Comparison of ENCODE assay signal across 23 cellular contexts in genomic region chr5:92629574-92629973, GRCh38.
"Had no signal": no experiment of that assay in that cellular context is flagged by ENCODE, and none has a peak within 500 bp of the region (broad histone marks: within the 10 kb centered on the region; RNA-seq: fewer than 3 reads in every experiment).

No MANE protein-coding gene starts in this region.

- H3K27me3 Mint-ChIP-seq: memory B cell; naive thymus-derived CD4-positive, alpha-beta T cell; natural killer cell treated with Interleukin-12 subunit alpha and Interleukin-12 subunit beta and Interleukin-15 and Interleukin-18, amount 100 ng/mL, for 72 hours; progenitor cell of endocrine pancreas; stimulated activated naive B cell treated with anti-CD40 and anti-IgM and Interleukin-4, amounts not matched to agents 10 μg/mL and 1 μg/mL and 100 μg/mL, for 72 hours had no signal

- H3K27ac Mint-ChIP-seq: memory B cell; naive thymus-derived CD4-positive, alpha-beta T cell; natural killer cell treated with Interleukin-12 subunit alpha and Interleukin-12 subunit beta and Interleukin-15 and Interleukin-18, amount 100 ng/mL, for 72 hours; progenitor cell of endocrine pancreas; stimulated activated naive B cell treated with anti-CD40 and anti-IgM and Interleukin-4, amounts not matched to agents 10 μg/mL and 1 μg/mL and 100 μg/mL, for 72 hours had no signal

- H3K27ac ChIP-seq: hepatocyte, left ventricle myocardium inferior, ovary, right atrium auricular region, right lobe of liver, stomach, testis, thyroid gland, transverse colon, upper lobe of right lung had no signal

- H3K27me3 ChIP-seq: hepatocyte, ovary, right atrium auricular region, right lobe of liver, stomach, testis, thyroid gland, transverse colon, upper lobe of right lung had no signal

- H3K36me3 ChIP-seq: left ventricle myocardium inferior, ovary, right atrium auricular region, right lobe of liver, stomach, thyroid gland, transverse colon, upper lobe of right lung had no signal

- H3K4me1 ChIP-seq: left ventricle myocardium inferior, right atrium auricular region, right lobe of liver, stomach, testis, thyroid gland, transverse colon, upper lobe of right lung had no signal

- H2AFZ ChIP-seq: hepatocyte had no signal

- H3K36me3 Mint-ChIP-seq: memory B cell; naive thymus-derived CD4-positive, alpha-beta T cell; stimulated activated naive B cell treated with anti-CD40 and anti-IgM and Interleukin-4, amounts not matched to agents 10 μg/mL and 1 μg/mL and 100 μg/mL, for 72 hours had no signal

- H3K79me2 ChIP-seq: hepatocyte had no signal

- ATAC-seq: mucosa of descending colon; naive thymus-derived CD4-positive, alpha-beta T cell; natural killer cell treated with Interleukin-12 subunit alpha and Interleukin-12 subunit beta and Interleukin-15 and Interleukin-18, amount 100 ng/mL, for 72 hours; right lobe of liver; stimulated activated naive B cell treated with anti-CD40 and anti-IgM and Interleukin-4, amounts not matched to agents 10 μg/mL and 1 μg/mL and 100 μg/mL, for 72 hours; stimulated activated naive CD8-positive, alpha-beta T cell treated with anti-CD3 and anti-CD28 coated beads, Interleukin-15, Interleukin-2, amounts not matched to agents 100 U/mL and 50 U/mL, for 24 hours; upper lobe of right lung had no signal

- H3K4me3 Mint-ChIP-seq: memory B cell; naive thymus-derived CD4-positive, alpha-beta T cell; natural killer cell treated with Interleukin-12 subunit alpha and Interleukin-12 subunit beta and Interleukin-15 and Interleukin-18, amount 100 ng/mL, for 72 hours; stimulated activated naive B cell treated with anti-CD40 and anti-IgM and Interleukin-4, amounts not matched to agents 10 μg/mL and 1 μg/mL and 100 μg/mL, for 72 hours had no signal

- H3K4me1 Mint-ChIP-seq: memory B cell; naive thymus-derived CD4-positive, alpha-beta T cell; stimulated activated naive B cell treated with anti-CD40 and anti-IgM and Interleukin-4, amounts not matched to agents 10 μg/mL and 1 μg/mL and 100 μg/mL, for 72 hours had no signal

- H3K4me2 ChIP-seq: hepatocyte, smooth muscle cell had no signal

- DNase-seq: islet precursor cell; left ventricle myocardium inferior; midbrain; mucosa of descending colon; naive thymus-derived CD4-positive, alpha-beta T cell; ovary; right lobe of liver; stimulated activated CD4-positive, alpha-beta T cell treated with anti-CD3 and anti-CD28 coated beads, Interleukin-2, amount 100 ng/mL, for 24 hours; stimulated activated CD4-positive, alpha-beta T cell treated with anti-CD3 and anti-CD28 coated beads, Interleukin-4, amount 100 ng/mL, for 1 hour; stimulated activated naive B cell treated with anti-CD40 and anti-IgM and Interleukin-4, amounts not matched to agents 10 μg/mL and 1 μg/mL and 100 μg/mL, for 72 hours; stimulated activated naive CD8-positive, alpha-beta T cell treated with anti-CD3 and anti-CD28 coated beads, Interleukin-15, Interleukin-2, amounts not matched to agents 100 U/mL and 50 U/mL, for 24 hours; stomach; testis; thyroid gland; transverse colon; upper lobe of right lung had no signal

- H3K4me3 ChIP-seq: hepatocyte, left ventricle myocardium inferior, lung, mucosa of descending colon, ovary, right atrium auricular region, right lobe of liver, smooth muscle cell, stomach, testis, thyroid gland, transverse colon, upper lobe of right lung had no signal

- H3K9me3 ChIP-seq: mucosa of descending colon, ovary, right atrium auricular region, right lobe of liver, testis, thyroid gland, transverse colon, upper lobe of right lung had no signal
